In the genomic region with DNA sequence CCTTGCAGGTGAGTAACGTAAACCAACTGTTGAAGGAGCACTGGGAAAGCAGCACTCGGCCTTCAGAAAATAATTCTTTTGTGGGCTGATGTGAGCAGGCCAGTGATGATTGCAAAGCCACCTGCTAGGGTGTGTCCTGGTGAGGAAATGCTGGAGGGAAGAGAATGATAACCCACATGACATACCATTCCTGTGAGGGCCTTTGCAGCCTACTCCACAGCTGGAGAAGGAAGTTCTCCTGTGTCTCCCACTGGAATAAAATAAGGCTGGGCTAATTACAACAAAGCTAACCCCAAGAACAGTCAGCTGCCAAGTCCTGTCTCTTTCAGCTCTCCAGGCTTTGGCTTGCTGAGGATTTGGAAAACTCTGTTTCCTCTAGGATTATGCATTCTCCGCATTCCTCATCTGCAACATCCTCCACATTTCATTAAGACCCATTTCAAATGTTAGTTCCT, we compare ENCODE assay signal across 21 cellular contexts. TPM values are rescaled to one million over a fixed set of nuclear protein-coding genes. Genes with fewer than 3 reads are reported as not detected.
DNase-seq lines count a peak whose midpoint lies in the region; ATAC-seq and TF ChIP-seq lines count a peak whose summit lies in the region.
"Had no signal": no experiment of that assay in that cellular context is flagged by ENCODE, and none has a peak within 500 bp of the region (broad histone marks: within the 10 kb centered on the region; RNA-seq: fewer than 3 reads in every experiment).

No MANE protein-coding gene starts in this region.

- H3K4me3 Mint-ChIP-seq in chondrocyte (ENCODE audit: unreplicated experiment), result no peak overlapping the region
- H3K4me3 Mint-ChIP-seq: activated CD8-positive, alpha-beta T cell treated with anti-CD3 and anti-CD28 coated beads, Interleukin-2, amount 10 ng/mL, durations not matched to agents 7 days and 5 days; activated naive CD8-positive, alpha-beta T cell treated with anti-CD3 and anti-CD28 coated beads, Interleukin-2, amount 50 U/mL, for 24 hours; activated T-helper 1 cell treated with anti-CD3 and anti-CD28 coated beads, Interleukin-12 subunit alpha, Interleukin-12 subunit beta, Interleukin-2, Interleukin-4 antibody, amounts not matched to agents 30 ng/mL and 10 ng/mL and 1 ng/mL, durations not matched to agents 14 hours and 24 hours and 36 hours; central memory CD8-positive, alpha-beta T cell; HFFc6; stimulated activated effector memory CD8-positive, alpha-beta T cell treated with anti-CD3 and anti-CD28 coated beads, Interleukin-12 subunit alpha, Interleukin-12 subunit beta, amount 100 ng/mL, for 72 hours had no signal

- TF ChIP-seq POLR2A in gastroesophageal sphincter (IDR thresholded peaks at IDR 0.05), result no peak

- H3K9me3 Mint-ChIP-seq in chondrocyte (ENCODE audit: low read depth), result no peaks in the 10 kb centered on the region
- H3K9me3 Mint-ChIP-seq: activated naive CD8-positive, alpha-beta T cell treated with anti-CD3 and anti-CD28 coated beads, Interleukin-2, amount 50 U/mL, for 24 hours; activated T-helper 1 cell treated with anti-CD3 and anti-CD28 coated beads, Interleukin-12 subunit alpha, Interleukin-12 subunit beta, Interleukin-2, Interleukin-4 antibody, amounts not matched to agents 30 ng/mL and 10 ng/mL and 1 ng/mL, durations not matched to agents 14 hours and 24 hours and 36 hours had no signal

- H3K27ac ChIP-seq in HUES48 (ENCODE audit: low read depth, low read length) (peak overlapping the region; percentile 77), iPS DF 6.9 (ENCODE audit: low read length) (no peak overlapping the region), gastroesophageal sphincter (no peak overlapping the region)
- H3K27ac ChIP-seq: tibial nerve had no signal

- no peak overlapping the region for H3K27ac Mint-ChIP-seq in chondrocyte (ENCODE audit: unreplicated experiment)
- H3K27ac Mint-ChIP-seq: activated CD8-positive, alpha-beta T cell treated with anti-CD3 and anti-CD28 coated beads, Interleukin-2, amount 10 ng/mL, durations not matched to agents 7 days and 5 days; activated naive CD8-positive, alpha-beta T cell treated with anti-CD3 and anti-CD28 coated beads, Interleukin-2, amount 50 U/mL, for 24 hours; activated T-helper 1 cell treated with anti-CD3 and anti-CD28 coated beads, Interleukin-12 subunit alpha, Interleukin-12 subunit beta, Interleukin-2, Interleukin-4 antibody, amounts not matched to agents 30 ng/mL and 10 ng/mL and 1 ng/mL, durations not matched to agents 14 hours and 24 hours and 36 hours; HFFc6; stimulated activated effector memory CD8-positive, alpha-beta T cell treated with anti-CD3 and anti-CD28 coated beads, Interleukin-12 subunit alpha, Interleukin-12 subunit beta, amount 100 ng/mL, for 72 hours had no signal

- H3K36me3 ChIP-seq in HUES48 (ENCODE audit: control insufficient read depth, insufficient read depth, low read length), result no peaks in the 10 kb centered on the region
- H3K36me3 ChIP-seq in iPS DF 6.9 (ENCODE audit: control insufficient read depth, insufficient read depth, low read length), result no peaks in the 10 kb centered on the region
- no peaks in the 10 kb centered on the region for H3K36me3 ChIP-seq in gastroesophageal sphincter
- H3K36me3 ChIP-seq: tibial nerve had no signal

- no peaks in the 10 kb centered on the region for H3K9me3 ChIP-seq in HUES48 (ENCODE audit: control insufficient read depth, insufficient read depth, low read length)
- no peaks in the 10 kb centered on the region for H3K9me3 ChIP-seq in iPS DF 6.9 (ENCODE audit: control insufficient read depth, insufficient read depth, low read length)
- H3K9me3 ChIP-seq in gastroesophageal sphincter, result no peaks in the 10 kb centered on the region
- H3K9me3 ChIP-seq: tibial nerve had no signal

- intact Hi-C loops in sciatic nerve (cut with DNase I), result loop anchor here (2.0 kb wide), 1 partner anchor 32 kb away; no protein-coding TSS in a partner anchor

- no peak for TF ChIP-seq CTCF in chondrocyte (IDR thresholded peaks at IDR 0.05)
- no peak for TF ChIP-seq CTCF in gastroesophageal sphincter (IDR thresholded peaks at IDR 0.05)

- no peaks in the 10 kb centered on the region for H3K36me3 Mint-ChIP-seq in chondrocyte (ENCODE audit: low read depth)
- H3K36me3 Mint-ChIP-seq: stimulated activated effector memory CD8-positive, alpha-beta T cell treated with anti-CD3 and anti-CD28 coated beads, Interleukin-12 subunit alpha, Interleukin-12 subunit beta, amount 100 ng/mL, for 72 hours had no signal

- WGBS in iPS DF 6.9 (ENCODE audit: insufficient coverage, insufficient read length), result no CpG with 5 or more reads among the region's 3 CpGs
- WGBS in gastroesophageal sphincter (ENCODE audit: low coverage in 1 of 2), 2 donors, result 41 to 67% methylated on average over 3 of the region's 3 CpGs

- no peaks in the 10 kb centered on the region for H3K27me3 Mint-ChIP-seq in chondrocyte (ENCODE audit: low read depth)
- H3K27me3 Mint-ChIP-seq: activated naive CD8-positive, alpha-beta T cell treated with anti-CD3 and anti-CD28 coated beads, Interleukin-2, amount 50 U/mL, for 24 hours; central memory CD8-positive, alpha-beta T cell had no signal

- peaks cover 23% of the 10 kb centered on the region for H3K4me1 Mint-ChIP-seq in chondrocyte (ENCODE audit: low read depth)
- H3K4me1 Mint-ChIP-seq: activated naive CD8-positive, alpha-beta T cell treated with anti-CD3 and anti-CD28 coated beads, Interleukin-2, amount 50 U/mL, for 24 hours; central memory CD8-positive, alpha-beta T cell; stimulated activated effector memory CD8-positive, alpha-beta T cell treated with anti-CD3 and anti-CD28 coated beads, Interleukin-12 subunit alpha, Interleukin-12 subunit beta, amount 100 ng/mL, for 72 hours had no signal

- H3K4me3 ChIP-seq in HUES48 (ENCODE audit: low read depth, low read length) (no peak overlapping the region), iPS DF 6.9 (ENCODE audit: low read length) (no peak overlapping the region), gastroesophageal sphincter (no peak overlapping the region)
- H3K4me3 ChIP-seq: skin epidermis, tibial nerve had no signal

- peaks cover 22% of the 10 kb centered on the region for H3K4me1 ChIP-seq in HUES48 (ENCODE audit: control insufficient read depth, insufficient read depth, low read length)
- peaks cover 4% of the 10 kb centered on the region; the same call in 1 of the 2 replicates for H3K4me1 ChIP-seq in iPS DF 6.9 (ENCODE audit: control insufficient read depth, insufficient read depth, low read length)
- H3K4me1 ChIP-seq in gastroesophageal sphincter, result no peaks in the 10 kb centered on the region

- peak; percentile 73 for ATAC-seq in sciatic nerve
- ATAC-seq in HG02642 (IDR thresholded peaks at IDR 0.05; ENCODE audit: poor library complexity, unreplicated experiment), result no peak
- no peak for ATAC-seq in gastroesophageal sphincter
- ATAC-seq: activated CD8-positive, alpha-beta T cell treated with anti-CD3 and anti-CD28 coated beads, Interleukin-2, amount 10 ng/mL, durations not matched to agents 7 days and 5 days; activated naive CD8-positive, alpha-beta T cell treated with anti-CD3 and anti-CD28 coated beads, Interleukin-2, amount 50 U/mL, for 24 hours; stimulated activated effector memory CD8-positive, alpha-beta T cell treated with anti-CD3 and anti-CD28 coated beads, Interleukin-12 subunit alpha, Interleukin-12 subunit beta, amount 100 ng/mL, for 72 hours had no signal

- H3K27me3 ChIP-seq in HUES48 (ENCODE audit: control insufficient read depth, insufficient read depth, low read length) (no peaks in the 10 kb centered on the region), iPS DF 6.9 (ENCODE audit: control insufficient read depth, insufficient read depth, low read length) (no peaks in the 10 kb centered on the region), gastroesophageal sphincter (no peaks in the 10 kb centered on the region)
- H3K27me3 ChIP-seq: tibial nerve had no signal

- no peak for TF ChIP-seq EP300 in gastroesophageal sphincter (IDR thresholded peaks at IDR 0.05)

- DNase-seq in astrocyte of the hippocampus (ENCODE audit: low read depth, low spot score) (peak; percentile 65), iPS DF 6.9 (ENCODE audit: low read depth, low spot score) (peak; percentile 20), sciatic nerve (ENCODE audit: low spot score) (no peak), NCI-H187 (lab: John Stamatoyannopoulos, UW) (no peak), chondrocyte (ENCODE audit: low spot score) (no peak)
- DNase-seq: activated CD8-positive, alpha-beta T cell treated with anti-CD3 and anti-CD28 coated beads, Interleukin-2, amount 10 ng/mL, durations not matched to agents 7 days and 5 days; activated naive CD8-positive, alpha-beta T cell treated with anti-CD3 and anti-CD28 coated beads, Interleukin-2, amount 50 U/mL, for 24 hours; foreskin melanocyte; HFFc6; NCI-H1105 treated with DMSO at 0.1 percent for 48 hours; NCI-H2171 treated with DMSO at 0.1 percent for 48 hours; nucleus accumbens had no signal

- no peak overlapping the region for H3K9ac ChIP-seq in HUES48 (ENCODE audit: low read depth, low read length)

RNA-seq across cellular contexts. Expression of gene DSG1, which starts 16.7 kb away (rescaled TPM):
- total RNA-seq in sciatic nerve (0.04 TPM), chondrocyte (not detected in 3 replicates), gastroesophageal sphincter (under 1 TPM in 2 of 4 donors, not detected in 2; 0.20 to 0.31 TPM)
- total RNA-seq: activated CD8-positive, alpha-beta T cell treated with anti-CD3 and anti-CD28 coated beads, Interleukin-2, amount 10 ng/mL, durations not matched to agents 7 days and 5 days; activated T-helper 1 cell treated with anti-CD3 and anti-CD28 coated beads, Interleukin-12 subunit alpha, Interleukin-12 subunit beta, Interleukin-2, Interleukin-4 antibody, amounts not matched to agents 30 ng/mL and 10 ng/mL and 1 ng/mL, durations not matched to agents 14 hours and 24 hours and 36 hours; HFFc6; RPMI7951; tibial nerve had no signal

Comparison
In these comparisons a context has a peak if more than half of its experiments do, and no peak if none do; other contexts are left out.
1. DNase-seq: peak in astrocyte of the hippocampus (single experiment) and iPS DF 6.9 (single experiment); none in sciatic nerve (single experiment), NCI-H187 (0 of 2) and chondrocyte (single experiment).